ENCODE assay signal across 9 cellular contexts in genomic region chr1:159921700-159922498, GRCh38. TPM values are rescaled to one million over a fixed set of nuclear protein-coding genes. Genes with fewer than 3 reads are reported as not detected.
DNase-seq lines count a peak whose midpoint lies in the region; ATAC-seq and TF ChIP-seq lines count a peak whose summit lies in the region.
"Had no signal": no experiment of that assay in that cellular context is flagged by ENCODE, and none has a peak within 500 bp of the region (broad histone marks: within the 10 kb centered on the region; RNA-seq: fewer than 3 reads in every experiment).

No MANE protein-coding gene starts in this region.

- no peaks in the 10 kb centered on the region for H3K27me3 Mint-ChIP-seq in Calu3 (ENCODE audit: unreplicated experiment)
- H3K27me3 Mint-ChIP-seq in nephron (ENCODE audit: low read depth), result no peaks in the 10 kb centered on the region
- H3K27me3 Mint-ChIP-seq in GM23338 (ENCODE audit: insufficient read depth, low read depth, poor library complexity), result peaks cover 25% of the 10 kb centered on the region

- H3K9me3 Mint-ChIP-seq in Calu3 (ENCODE audit: low read depth, unreplicated experiment), result no peaks in the 10 kb centered on the region
- no peaks in the 10 kb centered on the region for H3K9me3 Mint-ChIP-seq in nephron
- no peaks in the 10 kb centered on the region; the same call in 2 of the 3 replicates for H3K9me3 Mint-ChIP-seq in GM23338

- intact Hi-C loops in Calu3 (cut with micrococcal nuclease; ENCODE audit: unreplicated experiment), result no loop called here

- H3K9me2 ChIP-seq in MM.1S (replicated peaks; ENCODE audit: insufficient read depth, low read length) (no peaks in the 10 kb centered on the region), GM23338 (ENCODE audit: insufficient read depth) (no peaks in the 10 kb centered on the region)

- H3K4me3 ChIP-seq in MM.1S (ENCODE audit: low read length), result 0 out of 2 replicates have a peak overlapping the region, but pooled peaks have one; percentile 2
- H3K4me3 ChIP-seq in GM23338, result no peak overlapping the region

- H2AFZ ChIP-seq in MM.1S (ENCODE audit: low read length), result no peak overlapping the region
- H2AFZ ChIP-seq in GM23338, result no peak overlapping the region

- TSS peak; percentile 1 for BruUV-seq in Calu3 (replicated peaks; lab: Mats Ljungman, UMichigan)

- ATAC-seq in GM21528 (IDR thresholded peaks at IDR 0.05; ENCODE audit: low FRiP score, unreplicated experiment) (no peak), GM23338 (no peak)

- H3K27me3 ChIP-seq in MM.1S (replicated peaks; ENCODE audit: insufficient read depth, low read length) (no peaks in the 10 kb centered on the region), GM23338 (ENCODE audit: insufficient read depth) (peaks cover 20% of the 10 kb centered on the region)

- H3K4me1 ChIP-seq in MM.1S (ENCODE audit: low read length) (peaks cover 36% of the 10 kb centered on the region), GM23338 (ENCODE audit: insufficient read depth) (peaks cover 19% of the 10 kb centered on the region)

- CTCF ChIA-PET in Calu3 (lab: Charles Lee), result interaction anchor here (0.6 to 6.6 kb wide), 6 partner anchors 8 to 86 kb away, joined by 3 to 42 read pairs (median 4); partner anchors contain the start of genes CFAP45 and IGSF9

- peaks cover 8% of the 10 kb centered on the region for H3F3A ChIP-seq in MM.1S (ENCODE audit: insufficient read depth, low read length)
- H3F3A ChIP-seq in GM23338 (replicated peaks; ENCODE audit: low read depth), result no peaks in the 10 kb centered on the region

- H3K79me2 ChIP-seq in MM.1S (ENCODE audit: low read length) (peaks cover 60% of the 10 kb centered on the region), GM23338 (replicated peaks; ENCODE audit: insufficient read depth) (no peaks in the 10 kb centered on the region; the same call in 1 of the 2 replicates)

- H3K27ac Mint-ChIP-seq in Calu3 (ENCODE audit: unreplicated experiment) (peak overlapping the region; percentile 97), nephron (peak overlapping the region; percentile 72 to 92 (median 82)), GM23338 (no peak overlapping the region)

- no peaks in the 10 kb centered on the region for H4K20me1 ChIP-seq in MM.1S (ENCODE audit: insufficient read depth, low read length)
- no peaks in the 10 kb centered on the region; the same call in 1 of the 2 replicates for H4K20me1 ChIP-seq in GM23338 (replicated peaks; ENCODE audit: insufficient read depth)

- peak overlapping the region; percentile 93; the same call in 1 of the 2 replicates for H3K9ac ChIP-seq in MM.1S (ENCODE audit: low read length)

- H3K4me2 ChIP-seq in MM.1S (ENCODE audit: low read depth, low read length) (peak overlapping the region; percentile 85; the same call in 1 of the 2 replicates), GM23338 (no peak overlapping the region)

- no peaks in the 10 kb centered on the region for H3K9me3 ChIP-seq in MM.1S (replicated peaks; ENCODE audit: insufficient read depth, low read length)

- H3K4me1 Mint-ChIP-seq in Calu3 (ENCODE audit: low read depth, unreplicated experiment) (peaks cover 66% of the 10 kb centered on the region), nephron (peaks cover 71% of the 10 kb centered on the region), GM23338 (peaks cover 31% of the 10 kb centered on the region)

- H3K36me3 ChIP-seq in MM.1S (replicated peaks; ENCODE audit: insufficient read depth, low read length) (peaks cover 10% of the 10 kb centered on the region), GM23338 (ENCODE audit: insufficient read depth) (no peaks in the 10 kb centered on the region)

- DNase-seq in Calu3 (peak; percentile 31), MM.1S (no peak), cortex of kidney (lab: John Stamatoyannopoulos, UW) (no peak), NCI-H2107 treated with DMSO at 0.1 percent for 48 hours (lab: John Stamatoyannopoulos, UW; ENCODE audit: unreplicated experiment) (no peak), GM23338 (ENCODE audit: low spot score) (no peak)
- peak; percentile 32 for DNase-seq in central memory CD4-positive, alpha-beta T cell

- TF ChIP-seq CTCF in Calu3 (IDR thresholded peaks at IDR 0.05; ENCODE audit: unreplicated experiment), result no peak
- no peak for TF ChIP-seq CTCF in MM.1S (IDR thresholded peaks at IDR 0.05; ENCODE audit: low read length)
- TF ChIP-seq CTCF in nephron (IDR thresholded peaks at IDR 0.05; ENCODE audit: unreplicated experiment in 3 of 3), result no peak
- TF ChIP-seq CTCF in GM23338 (conservative IDR thresholded peaks at IDR 0.05; ENCODE audit: low read depth in 2 of 2), result no peak

- peak overlapping the region; percentile 55; the same call in 1 of the 2 replicates for H3K27ac ChIP-seq in MM.1S (ENCODE audit: low read length)
- H3K27ac ChIP-seq in GM23338 (ENCODE audit: low read depth), result no peak overlapping the region

- peak overlapping the region; percentile 83 for H3K4me3 Mint-ChIP-seq in Calu3 (ENCODE audit: low read depth, unreplicated experiment)
- H3K4me3 Mint-ChIP-seq in nephron, result peak overlapping the region; percentile 73 to 79 (median 75)
- no peak overlapping the region; the same call in 2 of the 3 replicates for H3K4me3 Mint-ChIP-seq in GM23338

- H3K36me3 Mint-ChIP-seq in Calu3 (ENCODE audit: insufficient read depth, unreplicated experiment) (peaks cover 90% of the 10 kb centered on the region), nephron (ENCODE audit: low read depth) (peaks cover 10% of the 10 kb centered on the region), GM23338 (ENCODE audit: low read depth) (peaks cover 14% of the 10 kb centered on the region)

TF ChIP-seq in GM23338, 12 proteins besides CTCF, POLR2A, EP300 and RAD21 (continues in another document):
- TF ChIP-seq EZH2phosphoT487 (IDR thresholded peaks at IDR 0.05; ENCODE audit: unreplicated experiment) (no peak), STAT1 (IDR thresholded peaks at IDR 0.05; ENCODE audit: unreplicated experiment) (no peak), CREB1 (CRISPR knock-in tag; IDR thresholded peaks at IDR 0.05; ENCODE audit: low read depth) (no peak), ZNF114 (CRISPR knock-in tag; IDR thresholded peaks at IDR 0.05) (no peak), POLR2AphosphoS5 (IDR thresholded peaks at IDR 0.05; ENCODE audit: low read depth) (no peak), REST (IDR thresholded peaks at IDR 0.05; ENCODE audit: unreplicated experiment) (no peak), EZH2 (IDR thresholded peaks at IDR 0.05; ENCODE audit: low read depth, unreplicated experiment) (no peak), ZNF331 (CRISPR knock-in tag; IDR thresholded peaks at IDR 0.05; ENCODE audit: low read depth) (no peak), NANOG (IDR thresholded peaks at IDR 0.05; ENCODE audit: borderline replicate concordance) (no peak)

RNA-seq across cellular contexts. Expression of gene TAGLN2, which starts 3.4 kb away (rescaled TPM):
- 612 and 708 TPM in 2 replicates for total RNA-seq in Calu3 (2022)
- 55.4 and 60.1 TPM in 2 replicates for total RNA-seq in GM23338 (2014; rRNA removed; shearing (Covaris generic))
- 53.7 and 58.2 TPM in 2 replicates for polyA plus RNA-seq in GM23338 (2016; fragmentation: Nextera tagmentation; extraction: Ambion mirVana)

RNA-seq across cellular contexts. Expression of gene CFAP45, which starts 21.9 kb away (rescaled TPM):
- total RNA-seq in Calu3 (2022), result 1.6 and 1.8 TPM in 2 replicates
- total RNA-seq in GM23338 (2014; rRNA removed; shearing (Covaris generic)), result not detected in 2 replicates
- 0.19 and 0.36 TPM in 2 replicates for polyA plus RNA-seq in GM23338 (2016; fragmentation: Nextera tagmentation; extraction: Ambion mirVana)

RNA-seq across cellular contexts. Expression of gene IGSF9, which starts 23.5 kb away (rescaled TPM):
- 7.5 and 7.6 TPM in 2 replicates for total RNA-seq in Calu3 (2022)
- total RNA-seq in GM23338 (2014; rRNA removed; shearing (Covaris generic)), result 23.5 and 27.6 TPM in 2 replicates
- polyA plus RNA-seq in GM23338 (2016; fragmentation: Nextera tagmentation; extraction: Ambion mirVana), result 9.3 and 10.3 TPM in 2 replicates

RNA-seq across cellular contexts. Expression of gene SLAMF9, which starts 32.1 kb away (rescaled TPM):
- total RNA-seq in Calu3 (2022), result not detected in 2 replicates
- not detected in 2 replicates for total RNA-seq in GM23338 (2014; rRNA removed; shearing (Covaris generic))
- not detected in 2 replicates for polyA plus RNA-seq in GM23338 (2016; fragmentation: Nextera tagmentation; extraction: Ambion mirVana)
- total RNA-seq: kidney epithelial cell had no signal

RNA-seq across cellular contexts. Expression of gene VSIG8, which starts 59.4 kb away (rescaled TPM):
- not detected in 2 replicates for total RNA-seq in Calu3 (2022)
- not detected in 2 replicates for total RNA-seq in GM23338 (2014; rRNA removed; shearing (Covaris generic))
- polyA plus RNA-seq in GM23338 (2016; fragmentation: Nextera tagmentation; extraction: Ambion mirVana), result not detected in 2 replicates
- total RNA-seq: kidney epithelial cell had no signal

Comparison
In these comparisons a context has a peak if more than half of its experiments do, and no peak if none do; other contexts are left out.
1. DNase-seq: peak in Calu3 (single experiment) and central memory CD4-positive, alpha-beta T cell (single experiment); none in MM.1S (single experiment), cortex of kidney (single experiment), NCI-H2107 treated with DMSO at 0.1 percent for 48 hours (single experiment) and GM23338 (single experiment).
2. RNA of gene TAGLN2, which starts 3.4 kb away (total RNA-seq): 612 to 708 TPM in Calu3; 55.4 to 60.1 TPM in GM23338; every median in the first group is over 10 times any median in the second.